13 cellular contexts compared by ENCODE assay signal in genomic region chr11:62169448-62169847, GRCh38. TPM values are rescaled to one million over a fixed set of nuclear protein-coding genes. Genes with fewer than 3 reads are reported as not detected.
"Had no signal": no experiment of that assay in that cellular context is flagged by ENCODE, and none has a peak within 500 bp of the region (broad histone marks: within the 10 kb centered on the region; RNA-seq: fewer than 3 reads in every experiment).

No MANE protein-coding gene starts in this region.

- H3K27ac ChIP-seq: coronary artery, esophagus squamous epithelium had no signal

- DNase-seq: activated CD4-positive, alpha-beta T cell treated with anti-CD3 and anti-CD28 coated beads, Interleukin-2, amount 10 ng/mL, durations not matched to agents 7 days and 5 days; activated CD8-positive, alpha-beta memory T cell treated with anti-CD3 and anti-CD28 coated beads, Interleukin-2, amount 50 U/mL, for 48 hours; activated gamma-delta T cell; activated T-cell treated with anti-CD3 and anti-CD28 coated beads, Interleukin-2, amount 50 U/mL, for 72 hours; amniotic stem cell; effector CD4-positive, alpha-beta T cell; esophagus squamous epithelium; natural killer cell; retina; stimulated activated naive CD8-positive, alpha-beta T cell treated with anti-CD3 and anti-CD28 coated beads, Interleukin-15, amount 100 ng/mL, for 72 hours had no signal

- H3K36me3 ChIP-seq: esophagus squamous epithelium had no signal

- H3K9me3 ChIP-seq: esophagus squamous epithelium had no signal

- H3K4me3 ChIP-seq: coronary artery, esophagus squamous epithelium had no signal

- ATAC-seq: activated naive CD4-positive, alpha-beta T cell treated with anti-CD3 and anti-CD28 coated beads, Interleukin-2, amount 50 U/mL, for 72 hours; activated T-cell treated with anti-CD3 and anti-CD28 coated beads, Interleukin-2, amount 50 U/mL, for 72 hours; natural killer cell; stimulated activated naive CD8-positive, alpha-beta T cell treated with anti-CD3 and anti-CD28 coated beads, Interleukin-15, amount 100 ng/mL, for 72 hours had no signal

RNA-seq across cellular contexts. Expression of gene SCGB1D1, which starts 20.6 kb away (rescaled TPM):
- total RNA-seq: activated CD4-positive, alpha-beta T cell treated with anti-CD3 and anti-CD28 coated beads, Interleukin-2, amount 10 ng/mL, durations not matched to agents 7 days and 5 days; activated naive CD4-positive, alpha-beta T cell treated with anti-CD3 and anti-CD28 coated beads, Interleukin-2, amount 50 U/mL, for 72 hours; activated T-cell treated with anti-CD3 and anti-CD28 coated beads, Interleukin-2, amount 50 U/mL, for 72 hours; esophagus squamous epithelium; mucosa of gallbladder; natural killer cell had no signal

RNA-seq across cellular contexts. Expression of gene SCGB2A1, which starts 39.0 kb away (rescaled TPM):
- total RNA-seq: activated CD4-positive, alpha-beta T cell treated with anti-CD3 and anti-CD28 coated beads, Interleukin-2, amount 10 ng/mL, durations not matched to agents 7 days and 5 days; activated naive CD4-positive, alpha-beta T cell treated with anti-CD3 and anti-CD28 coated beads, Interleukin-2, amount 50 U/mL, for 72 hours; activated T-cell treated with anti-CD3 and anti-CD28 coated beads, Interleukin-2, amount 50 U/mL, for 72 hours; natural killer cell had no signal
